Comparison of ENCODE assay signal across 8 cellular contexts in genomic region chr4:101347267-101347556, GRCh38. TPM values are rescaled to one million over a fixed set of nuclear protein-coding genes. Genes with fewer than 3 reads are reported as not detected.
DNase-seq lines count a peak whose midpoint lies in the region; ATAC-seq, FAIRE-seq and TF ChIP-seq lines count a peak whose summit lies in the region.

Gene PPP3CA, minus strand, starts transcription at chr4:101347526.

- peak; percentile 2 for ATAC-seq in GM18499 (IDR thresholded peaks at IDR 0.05; ENCODE audit: insufficient read depth, unreplicated experiment)
- no peak for ATAC-seq in T-helper 17 cell
- ATAC-seq in HG03521 (IDR thresholded peaks at IDR 0.05; ENCODE audit: unreplicated experiment) = no peak

- H3K9me3 ChIP-seq in T-helper 17 cell (ENCODE audit: control insufficient read depth, low read length, poor library complexity, severe bottlenecking) = no peaks in the 10 kb centered on the region

- H3K27me3 Mint-ChIP-seq in HFFc6 (ENCODE audit: insufficient read depth) = peaks cover 5% of the 10 kb centered on the region
- H3K27me3 Mint-ChIP-seq in T-helper 17 cell = no peaks in the 10 kb centered on the region

- H3K4me3 Mint-ChIP-seq in HFFc6 (peak within 1 kb of the TSS; percentile 95), T-helper 17 cell (peak within 1 kb of the TSS; percentile 97)

- H3K9me3 Mint-ChIP-seq in HFFc6 = no peaks in the 10 kb centered on the region

- H3K27ac Mint-ChIP-seq in HFFc6 (peak within 1 kb of the TSS; percentile 94), T-helper 17 cell (peak within 1 kb of the TSS; percentile 92)

- FAIRE-seq in frontal cortex (lab: Jason Lieb, UNC) = no peak

- H3K4me1 Mint-ChIP-seq in HFFc6 (ENCODE audit: low read depth) (peaks cover 54% of the 10 kb centered on the region), T-helper 17 cell (peaks cover 32% of the 10 kb centered on the region)

- intact Hi-C loops in posterior vena cava (cut with DNase I) = no loop called here

- DNase-seq in HFFc6 = no peak
- DNase-seq in T-helper 17 cell = no peak
- DNase-seq in frontal cortex (ENCODE audit: low spot score in 2 of 2) = no peak
- no peak for DNase-seq in posterior vena cava (ENCODE audit: low spot score)
- DNase-seq in epidermal melanocyte (ENCODE audit: insufficient read length, low spot score) = no peak
- DNase-seq in COLO668 (lab: John Stamatoyannopoulos, UW; ENCODE audit: unreplicated experiment) = no peak

- no peak for TF ChIP-seq CTCF in HFFc6 (IDR thresholded peaks at IDR 0.05)

- no peaks in the 10 kb centered on the region for H3K36me3 Mint-ChIP-seq in HFFc6 (ENCODE audit: low read depth)
- peaks cover 6% of the 10 kb centered on the region for H3K36me3 Mint-ChIP-seq in T-helper 17 cell (ENCODE audit: low read depth)

RNA-seq across cellular contexts. Expression of gene PPP3CA, which starts in this region (rescaled TPM):
- total RNA-seq in HFFc6 (2021; fragmentation: NEBNext Ultra II Directional; extraction: Animal tissue kit (Norgen Biotek cat#: 25700)) = 10 to 100 TPM; 45.9 to 59.6 (median 55.0) TPM
- 10 to 100 TPM; 28.4 to 36.9 TPM for total RNA-seq in T-helper 17 cell
- total RNA-seq in frontal cortex = 196 TPM
- 10 to 100 TPM; 45.2 to 58.2 TPM for total RNA-seq in posterior vena cava
